ENCODE assay signal across 24 cellular contexts in genomic region chr11:78654866-78655265, GRCh38.
DNase-seq lines count a peak whose midpoint lies in the region; ATAC-seq, FAIRE-seq and TF ChIP-seq lines count a peak whose summit lies in the region.
"Had no signal": no experiment of that assay in that cellular context is flagged by ENCODE, and none has a peak within 500 bp of the region (broad histone marks: within the 10 kb centered on the region; RNA-seq: fewer than 3 reads in every experiment).

No MANE protein-coding gene starts in this region.

- H3K4me1 ChIP-seq in trophoblast cell (ENCODE audit: control insufficient read depth in 1 of 2, insufficient read depth in 2 of 2, low read length in 2 of 2): no peaks in the 10 kb centered on the region
- H3K4me1 ChIP-seq: Caco-2, SJSA1 had no signal

- no peak for TF ChIP-seq CTCF in AG04450 (IDR thresholded peaks at IDR 0.05; ENCODE audit: low read depth, low read length)
- TF ChIP-seq CTCF in bronchial epithelial cell (IDR thresholded peaks at IDR 0.05; ENCODE audit: insufficient read depth, low read length, severe bottlenecking): no peak

- H3K18ac ChIP-seq in trophoblast cell (ENCODE audit: low read length): no peak overlapping the region

- no peak overlapping the region for H2BK12ac ChIP-seq in trophoblast cell (ENCODE audit: low read length)

- no peak for ATAC-seq in left lobe of liver
- ATAC-seq: CD8-positive, alpha-beta T cell; PC-3; Right ventricle myocardium inferior had no signal

- no peak overlapping the region for H2BK5ac ChIP-seq in trophoblast cell (ENCODE audit: low read depth, low read length, poor library complexity)

- no peaks in the 10 kb centered on the region for H3K79me1 ChIP-seq in trophoblast cell (ENCODE audit: low read length)

- no peak overlapping the region for H3K14ac ChIP-seq in trophoblast cell (ENCODE audit: low read length)

- no peak overlapping the region for H4K91ac ChIP-seq in trophoblast cell (ENCODE audit: low read depth, low read length)

- no peak overlapping the region for H3K4ac ChIP-seq in trophoblast cell (ENCODE audit: low read depth, low read length)

- no peak overlapping the region for H2AFZ ChIP-seq in trophoblast cell (ENCODE audit: insufficient read depth, low read length, poor library complexity)

- peak overlapping the region; percentile 11 for H3K27ac ChIP-seq in AG04450 (ENCODE audit: low read depth, low read length)
- no peak overlapping the region for H3K27ac ChIP-seq in trophoblast cell (ENCODE audit: low read depth, low read length)
- H3K27ac ChIP-seq: C4-2B, SJSA1 had no signal

- peak overlapping the region; percentile 14 for H3K9ac ChIP-seq in trophoblast cell (ENCODE audit: low read length)

- no peak overlapping the region for H4K8ac ChIP-seq in trophoblast cell (ENCODE audit: low read depth, low read length)

- H2AK5ac ChIP-seq in trophoblast cell (ENCODE audit: low read length): no peak overlapping the region

- no peaks in the 10 kb centered on the region for H3K79me2 ChIP-seq in trophoblast cell (ENCODE audit: control insufficient read depth, insufficient read depth, low read length, poor library complexity)

- WGBS in trophoblast cell (ENCODE audit: extremely low coverage, insufficient coverage, insufficient read length): no CpG with 5 or more reads among the region's 5 CpGs

- H3K4me3 ChIP-seq in AG04450 (ENCODE audit: low read depth, low read length) (no peak overlapping the region), bronchial epithelial cell (ENCODE audit: low read depth, low read length) (no peak overlapping the region), trophoblast cell (ENCODE audit: low read depth, low read length) (no peak overlapping the region)
- H3K4me3 ChIP-seq: SJSA1 had no signal

- H3K27me3 ChIP-seq in AG04450 (ENCODE audit: control insufficient read depth, insufficient read depth, low read length): no peaks in the 10 kb centered on the region
- no peaks in the 10 kb centered on the region for H3K27me3 ChIP-seq in bronchial epithelial cell (ENCODE audit: control insufficient read depth, insufficient read depth, low read length)
- no peaks in the 10 kb centered on the region for H3K27me3 ChIP-seq in trophoblast cell (ENCODE audit: insufficient read depth, low read length)
- H3K27me3 ChIP-seq: SJSA1 had no signal

- no peak overlapping the region for H2BK120ac ChIP-seq in trophoblast cell (ENCODE audit: insufficient read depth, low read length, poor library complexity)

- no peak overlapping the region for H3K4me2 ChIP-seq in trophoblast cell (ENCODE audit: low read length)

- DNase-seq in AG04450 (ENCODE audit: low read depth, low spot score) (no peak), bronchial epithelial cell (ENCODE audit: low read depth) (no peak), left lobe of liver (ENCODE audit: low spot score) (peak; percentile 22), trophoblast cell (no peak), NCI-H526 (lab: John Stamatoyannopoulos, UW) (no peak), NCI-H2107 treated with DMSO at 0.1 percent for 48 hours (lab: John Stamatoyannopoulos, UW; ENCODE audit: unreplicated experiment) (no peak), NCI-H1092 treated with DMSO at 0.1 percent for 48 hours (lab: John Stamatoyannopoulos, UW) (no peak)
- DNase-seq: H7; Karpas-422; NCI-H1092; NCI-H1436; NCI-H187; NCI-H2081 treated with DMSO at 0.1 percent for 48 hours; NCI-H446; NCI-H524 treated with DMSO at 0.1 percent for 48 hours; NCI-H82; NK-92 treated with Interleukin-12 subunit alpha and Interleukin-12 subunit beta, amount 100 ng/mL, for 24 hours; PC-3 had no signal

- H3K36me3 ChIP-seq in bronchial epithelial cell (ENCODE audit: control insufficient read depth, insufficient read depth, low read length) (no peaks in the 10 kb centered on the region), trophoblast cell (ENCODE audit: control insufficient read depth in 1 of 2, insufficient read depth in 2 of 2, low read length in 2 of 2) (peaks cover 26 to 35% of the 10 kb centered on the region in 2 experiments)
- H3K36me3 ChIP-seq: SJSA1 had no signal

- POLR2A ChIA-PET in AG04450 (lab: Yijun Ruan, JAX): no interaction called here

- no peak overlapping the region for H3K23ac ChIP-seq in trophoblast cell (ENCODE audit: low read length)

- H3K9me3 ChIP-seq in AG04450 (ENCODE audit: control insufficient read depth, insufficient read depth, low read length): no peaks in the 10 kb centered on the region; the same call in 1 of the 2 replicates
- no peaks in the 10 kb centered on the region for H3K9me3 ChIP-seq in trophoblast cell (ENCODE audit: insufficient read depth, low read depth, low read length)
- H3K9me3 ChIP-seq: Caco-2, SJSA1 had no signal

- FAIRE-seq in bronchial epithelial cell (lab: Jason Lieb, UNC): peak; percentile 55
- FAIRE-seq: G401.6 had no signal

- CTCF ChIA-PET in AG04450 (lab: Charles Lee): interaction anchor here (1.7 to 2.3 kb wide), 2 partner anchors 8 to 61 kb away, joined by 5 to 27 read pairs; no protein-coding TSS in a partner anchor

- no peak overlapping the region for H4K12ac ChIP-seq in trophoblast cell (ENCODE audit: low read depth, low read length)
